In genomic region chr22:12697441-12697840, GRCh38 we compare ENCODE assay signal across 39 cellular contexts.
"Had no signal": no experiment of that assay in that cellular context is flagged by ENCODE, and none has a peak within 500 bp of the region (broad histone marks: within the 10 kb centered on the region; RNA-seq: fewer than 3 reads in every experiment).

No MANE protein-coding gene starts in this region.

- H3K27ac Mint-ChIP-seq: activated naive CD4-positive, alpha-beta T cell treated with anti-CD3 and anti-CD28 coated beads for 36 hours; activated naive CD4-positive, alpha-beta T cell treated with anti-CD3 and anti-CD28 coated beads, Interleukin-2, amount 10 ng/mL, durations not matched to agents 7 days and 5 days; activated naive CD4-positive, alpha-beta T cell treated with anti-CD3 and anti-CD28 coated beads, Interleukin-2, amount 50 U/mL, for 24 hours; activated naive CD4-positive, alpha-beta T cell treated with anti-CD3 and anti-CD28 coated beads, Interleukin-2, amount 50 U/mL, for 72 hours; activated naive CD8-positive, alpha-beta T cell; activated naive CD8-positive, alpha-beta T cell treated with anti-CD3 and anti-CD28 coated beads for 36 hours; activated naive CD8-positive, alpha-beta T cell treated with anti-CD3 and anti-CD28 coated beads, Interleukin-2, amount 10 ng/mL, durations not matched to agents 7 days and 5 days; activated naive CD8-positive, alpha-beta T cell treated with anti-CD3 and anti-CD28 coated beads, Interleukin-2, amount 50 U/mL, for 24 hours; activated T-cell treated with anti-CD3 and anti-CD28 coated beads, Interleukin-2, amount 50 U/mL, for 24 hours; activated T-cell treated with anti-CD3 and anti-CD28 coated beads, Interleukin-2, amount 50 U/mL, for 72 hours; activated T-helper 1 cell treated with anti-CD3 and anti-CD28 coated beads, Interleukin-12 subunit alpha, Interleukin-12 subunit beta, Interleukin-2, Interleukin-4 antibody, amounts not matched to agents 30 ng/mL and 10 ng/mL and 1 ng/mL, durations not matched to agents 14 hours and 24 hours and 36 hours; activated T-helper 17 cell treated with anti-CD3 and anti-CD28 coated beads, Interleukin-2, amount 50 U/mL, for 72 hours; activated T-helper 2 cell treated with anti-CD3 and anti-CD28 coated beads, Interferon-gamma antibody, Interleukin-2, Interleukin-4, amounts not matched to agents 10 μg/mL and 5 μg/mL and 100 μg/mL, durations not matched to agents 14 hours and 24 hours and 36 hours; brain had no signal

- H3K36me3 ChIP-seq: adrenal gland, ascending aorta, brain microvascular endothelial cell, breast epithelium, cardiac muscle cell had no signal

- H3K27me3 Mint-ChIP-seq: activated naive CD4-positive, alpha-beta T cell treated with anti-CD3 and anti-CD28 coated beads, Interleukin-2, amount 10 ng/mL, durations not matched to agents 7 days and 5 days; activated naive CD4-positive, alpha-beta T cell treated with anti-CD3 and anti-CD28 coated beads, Interleukin-2, amount 50 U/mL, for 24 hours; activated naive CD8-positive, alpha-beta T cell; activated naive CD8-positive, alpha-beta T cell treated with anti-CD3 and anti-CD28 coated beads for 36 hours; activated naive CD8-positive, alpha-beta T cell treated with anti-CD3 and anti-CD28 coated beads, Interleukin-2, amount 10 ng/mL, durations not matched to agents 7 days and 5 days; activated naive CD8-positive, alpha-beta T cell treated with anti-CD3 and anti-CD28 coated beads, Interleukin-2, amount 50 U/mL, for 24 hours; activated T-cell treated with anti-CD3 and anti-CD28 coated beads, Interleukin-2, amount 50 U/mL, for 24 hours; activated T-helper 17 cell treated with anti-CD3 and anti-CD28 coated beads, Interleukin-2, amount 50 U/mL, for 72 hours; brain; central memory CD8-positive, alpha-beta T cell had no signal

- H3K4me1 ChIP-seq: adrenal gland, ascending aorta, body of pancreas, breast epithelium had no signal

- FAIRE-seq: astrocyte, bronchial epithelial cell had no signal

- H3K4me3 ChIP-seq: adrenal gland, ascending aorta, body of pancreas, breast epithelium, cardiac muscle cell had no signal

- H3K4me1 Mint-ChIP-seq: activated naive CD4-positive, alpha-beta T cell treated with anti-CD3 and anti-CD28 coated beads, Interleukin-2, amount 10 ng/mL, durations not matched to agents 7 days and 5 days; activated naive CD4-positive, alpha-beta T cell treated with anti-CD3 and anti-CD28 coated beads, Interleukin-2, amount 50 U/mL, for 24 hours; activated naive CD8-positive, alpha-beta T cell treated with anti-CD3 and anti-CD28 coated beads for 36 hours; activated naive CD8-positive, alpha-beta T cell treated with anti-CD3 and anti-CD28 coated beads, Interleukin-2, amount 10 ng/mL, durations not matched to agents 7 days and 5 days; activated naive CD8-positive, alpha-beta T cell treated with anti-CD3 and anti-CD28 coated beads, Interleukin-2, amount 50 U/mL, for 24 hours; activated T-helper 17 cell treated with anti-CD3 and anti-CD28 coated beads, Interleukin-2, amount 50 U/mL, for 72 hours; brain; central memory CD8-positive, alpha-beta T cell had no signal

- H3K4me3 Mint-ChIP-seq: activated naive CD4-positive, alpha-beta T cell treated with anti-CD3 and anti-CD28 coated beads for 36 hours; activated naive CD4-positive, alpha-beta T cell treated with anti-CD3 and anti-CD28 coated beads, Interleukin-2, amount 10 ng/mL, durations not matched to agents 7 days and 5 days; activated naive CD4-positive, alpha-beta T cell treated with anti-CD3 and anti-CD28 coated beads, Interleukin-2, amount 50 U/mL, for 24 hours; activated naive CD8-positive, alpha-beta T cell; activated naive CD8-positive, alpha-beta T cell treated with anti-CD3 and anti-CD28 coated beads for 36 hours; activated naive CD8-positive, alpha-beta T cell treated with anti-CD3 and anti-CD28 coated beads, Interleukin-2, amount 10 ng/mL, durations not matched to agents 7 days and 5 days; activated naive CD8-positive, alpha-beta T cell treated with anti-CD3 and anti-CD28 coated beads, Interleukin-2, amount 50 U/mL, for 24 hours; activated T-cell treated with anti-CD3 and anti-CD28 coated beads, Interleukin-2, amount 50 U/mL, for 24 hours; activated T-cell treated with anti-CD3 and anti-CD28 coated beads, Interleukin-2, amount 50 U/mL, for 4 hours; activated T-cell treated with anti-CD3 and anti-CD28 coated beads, Interleukin-2, amount 50 U/mL, for 72 hours; activated T-helper 1 cell treated with anti-CD3 and anti-CD28 coated beads, Interleukin-12 subunit alpha, Interleukin-12 subunit beta, Interleukin-2, Interleukin-4 antibody, amounts not matched to agents 30 ng/mL and 10 ng/mL and 1 ng/mL, durations not matched to agents 14 hours and 24 hours and 36 hours; activated T-helper 17 cell treated with anti-CD3 and anti-CD28 coated beads, Interleukin-2, amount 50 U/mL, for 72 hours; brain; central memory CD8-positive, alpha-beta T cell had no signal

- H3K27ac ChIP-seq: adrenal gland, ascending aorta, body of pancreas, brain microvascular endothelial cell, breast epithelium, cardiac muscle cell had no signal

- H3K36me3 Mint-ChIP-seq: activated naive CD4-positive, alpha-beta T cell treated with anti-CD3 and anti-CD28 coated beads, Interleukin-2, amount 10 ng/mL, durations not matched to agents 7 days and 5 days; activated naive CD8-positive, alpha-beta T cell; activated naive CD8-positive, alpha-beta T cell treated with anti-CD3 and anti-CD28 coated beads for 36 hours; activated naive CD8-positive, alpha-beta T cell treated with anti-CD3 and anti-CD28 coated beads, Interleukin-2, amount 10 ng/mL, durations not matched to agents 7 days and 5 days; brain had no signal

- DNase-seq: activated effector memory CD4-positive, alpha-beta T cell treated with anti-CD3 and anti-CD28 coated beads, Interleukin-2, amount 50 U/mL, for 16 hours; activated effector memory CD4-positive, alpha-beta T cell treated with Interleukin-2 at 50 U/mL for 16 hours; activated gamma-delta T cell treated with Interleukin-2 at 50 U/mL for 16 hours; activated naive CD4-positive, alpha-beta T cell; activated naive CD4-positive, alpha-beta T cell treated with anti-CD3 and anti-CD28 coated beads for 36 hours; activated naive CD4-positive, alpha-beta T cell treated with anti-CD3 and anti-CD28 coated beads, Interleukin-2, amount 10 ng/mL, durations not matched to agents 7 days and 5 days; activated naive CD4-positive, alpha-beta T cell treated with anti-CD3 and anti-CD28 coated beads, Interleukin-2, amount 50 U/mL, for 16 hours; activated naive CD4-positive, alpha-beta T cell treated with Interleukin-2 at 50 U/mL for 16 hours; activated naive CD8-positive, alpha-beta T cell treated with anti-CD3 and anti-CD28 coated beads for 36 hours; activated naive CD8-positive, alpha-beta T cell treated with anti-CD3 and anti-CD28 coated beads, Interleukin-2, amount 10 ng/mL, durations not matched to agents 7 days and 5 days; activated naive CD8-positive, alpha-beta T cell treated with anti-CD3 and anti-CD28 coated beads, Interleukin-2, amount 50 U/mL, for 24 hours; activated T-cell treated with anti-CD3 and anti-CD28 coated beads for 4 hours; activated T-cell treated with anti-CD3 and anti-CD28 coated beads, Interleukin-2, amount 50 U/mL, for 1 hour; activated T-cell treated with anti-CD3 and anti-CD28 coated beads, Interleukin-2, amount 50 U/mL, for 24 hours; activated T-cell treated with anti-CD3 and anti-CD28 coated beads, Interleukin-2, amount 50 U/mL, for 4 hours; activated T-cell treated with anti-CD3 and anti-CD28 coated beads, Interleukin-2, amount 50 U/mL, for 48 hours; activated T-cell treated with anti-CD3 and anti-CD28 coated beads, Interleukin-2, amount 50 U/mL, for 72 hours; adrenal gland; amniotic stem cell; amygdala; anterior cingulate cortex; body of pancreas; brain microvascular endothelial cell; caudate nucleus; central memory CD4-positive, alpha-beta T cell; cerebellar nuclear complex had no signal

- H3K27me3 ChIP-seq: adrenal gland, ascending aorta, body of pancreas, brain microvascular endothelial cell, breast epithelium, cardiac muscle cell had no signal
